In the genomic region with DNA sequence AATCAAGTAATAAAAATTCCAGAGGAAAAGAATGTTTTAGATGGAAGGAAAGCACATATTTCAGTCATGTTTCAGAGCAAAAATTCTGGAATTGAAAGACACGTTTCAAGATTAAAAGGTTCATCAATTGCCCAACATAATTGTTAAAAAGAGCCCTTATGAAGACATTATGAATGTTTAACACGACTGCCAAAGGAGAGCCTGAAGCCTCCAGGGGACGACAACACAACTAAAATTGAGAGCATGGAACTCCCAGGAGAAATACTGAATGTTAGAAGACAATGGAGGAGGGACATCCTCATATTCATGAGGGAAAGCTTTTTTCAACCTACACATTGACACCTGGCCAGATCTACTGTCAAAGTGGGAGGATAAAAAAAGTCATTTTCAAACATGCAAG, we compare ENCODE assay signal across 8 cellular contexts. TPM values are rescaled to one million over a fixed set of nuclear protein-coding genes. Genes with fewer than 3 reads are reported as not detected.
DNase-seq lines count a peak whose midpoint lies in the region; ATAC-seq and TF ChIP-seq lines count a peak whose summit lies in the region.

No MANE protein-coding gene starts in this region.

- H2AFZ ChIP-seq in Loucy (ENCODE audit: low read length) (no peak overlapping the region), osteoblast (ENCODE audit: low read length) (no peak overlapping the region), smooth muscle cell (ENCODE audit: low read depth) (no peak overlapping the region)

- H4K20me1 ChIP-seq in Loucy (ENCODE audit: insufficient read depth, low read length, poor library complexity, severe bottlenecking) (no peaks in the 10 kb centered on the region), osteoblast (ENCODE audit: insufficient read depth, low read length) (no peaks in the 10 kb centered on the region), smooth muscle cell (ENCODE audit: low read depth) (no peaks in the 10 kb centered on the region)

- H3K36me3 ChIP-seq in Loucy (ENCODE audit: insufficient read depth, low read length) (no peaks in the 10 kb centered on the region), osteoblast (ENCODE audit: insufficient read depth, low read length) (no peaks in the 10 kb centered on the region), smooth muscle cell (ENCODE audit: low read depth) (no peaks in the 10 kb centered on the region)

- H3K9me2 ChIP-seq in Loucy (replicated peaks; ENCODE audit: low read depth, low read length): no peaks in the 10 kb centered on the region

- no peaks in the 10 kb centered on the region for H3K79me2 ChIP-seq in Loucy (ENCODE audit: insufficient read depth, low read length)
- no peaks in the 10 kb centered on the region for H3K79me2 ChIP-seq in osteoblast (ENCODE audit: insufficient read depth, low read length)
- H3K79me2 ChIP-seq in smooth muscle cell (ENCODE audit: low read depth): no peaks in the 10 kb centered on the region

- DNase-seq in G401 (ENCODE audit: low spot score) (peak; percentile 35), osteoblast (ENCODE audit: insufficient read length, low spot score, missing footprints) (peak; percentile 51), smooth muscle cell (lab: John Stamatoyannopoulos, UW; ENCODE audit: unreplicated experiment) (no peak)
- DNase-seq in effector CD4-positive, alpha-beta T cell: peak; percentile 10

- TF ChIP-seq CTCF in Loucy (conservative IDR thresholded peaks at IDR 0.05; ENCODE audit: low read length): peak; percentile 70
- peak; percentile 83 for TF ChIP-seq CTCF in VCaP (conservative IDR thresholded peaks at IDR 0.05)
- TF ChIP-seq CTCF in osteoblast (IDR thresholded peaks at IDR 0.05; ENCODE audit: extremely low read depth, low read depth, low read length): peak; percentile 66
- no peak for TF ChIP-seq CTCF in smooth muscle cell (IDR thresholded peaks at IDR 0.05; ENCODE audit: borderline replicate concordance, insufficient read depth, poor library complexity, severe bottlenecking)

- H3K27ac ChIP-seq in VCaP (no peak overlapping the region), osteoblast (ENCODE audit: low read depth, low read length) (no peak overlapping the region), smooth muscle cell (ENCODE audit: low read depth) (no peak overlapping the region)

- no peak overlapping the region for H3K9ac ChIP-seq in Loucy (ENCODE audit: low read depth, low read length, poor library complexity, severe bottlenecking)
- H3K9ac ChIP-seq in smooth muscle cell (ENCODE audit: low read depth): no peak overlapping the region

- no peaks in the 10 kb centered on the region for H3K4me1 ChIP-seq in Loucy (ENCODE audit: insufficient read depth, low read length, poor library complexity, severe bottlenecking)
- H3K4me1 ChIP-seq in osteoblast (ENCODE audit: insufficient read depth, low read length): no peaks in the 10 kb centered on the region
- H3K4me1 ChIP-seq in smooth muscle cell (ENCODE audit: low read depth): no peaks in the 10 kb centered on the region

- H3K9me3 ChIP-seq in Loucy (ENCODE audit: insufficient read depth, low read depth, low read length) (no peaks in the 10 kb centered on the region), osteoblast (ENCODE audit: low read depth, low read length) (no peaks in the 10 kb centered on the region), smooth muscle cell (replicated peaks; ENCODE audit: low read depth) (peaks cover 14% of the 10 kb centered on the region)

- H3K27me3 ChIP-seq in Loucy (ENCODE audit: insufficient read depth, low read length, poor library complexity, severe bottlenecking) (no peaks in the 10 kb centered on the region), osteoblast (ENCODE audit: insufficient read depth, low read length) (no peaks in the 10 kb centered on the region), smooth muscle cell (ENCODE audit: low read depth) (no peaks in the 10 kb centered on the region)

- ATAC-seq in HG03280 (IDR thresholded peaks at IDR 0.05; ENCODE audit: unreplicated experiment): no peak
- no peak for ATAC-seq in HG03565 (IDR thresholded peaks at IDR 0.05; ENCODE audit: unreplicated experiment)

- in situ Hi-C loops in G401 (cut with HindIII; ENCODE audit: low sequenced_read_pairs): no loop called here

- no peaks in the 10 kb centered on the region for H3F3A ChIP-seq in Loucy (ENCODE audit: low read depth)
- no peaks in the 10 kb centered on the region for H3F3A ChIP-seq in smooth muscle cell (ENCODE audit: low read depth)

- WGBS in smooth muscle cell (ENCODE audit: low lambda C conversion rate): 13% methylated on average over 3 of the region's 3 CpGs

- H3K4me2 ChIP-seq in Loucy (ENCODE audit: low read depth, low read length, poor library complexity, severe bottlenecking): no peak overlapping the region
- H3K4me2 ChIP-seq in osteoblast (ENCODE audit: insufficient read depth, low read length): no peak overlapping the region
- no peak overlapping the region for H3K4me2 ChIP-seq in smooth muscle cell

- no peak overlapping the region for H3K4me3 ChIP-seq in Loucy (ENCODE audit: low read length, poor library complexity, severe bottlenecking)
- H3K4me3 ChIP-seq in osteoblast (ENCODE audit: insufficient read depth, low read length): no peak overlapping the region
- H3K4me3 ChIP-seq in smooth muscle cell: no peak overlapping the region

RNA-seq across cellular contexts. Expression of gene OR2T11, which starts 16.0 kb away (rescaled TPM):
- not detected in 2 replicates for total RNA-seq in G401 (2014; rRNA removed; shearing (Covaris generic))
- total RNA-seq in osteoblast (not detected in 2 replicates), smooth muscle cell (not detected in 2 replicates)
- polyA plus RNA-seq in smooth muscle cell: not detected in 2 replicates

RNA-seq across cellular contexts. Expression of gene OR2T10, which starts 21.4 kb away (rescaled TPM):
- total RNA-seq in G401 (2014; rRNA removed; shearing (Covaris generic)): not detected in 2 replicates
- total RNA-seq in osteoblast: not detected in 2 replicates
- not detected in 2 replicates for total RNA-seq in smooth muscle cell
- polyA plus RNA-seq in smooth muscle cell: not detected in 2 replicates

RNA-seq across cellular contexts. Expression of gene OR2T35, which starts 26.2 kb away (rescaled TPM):
- total RNA-seq in G401 (2014; rRNA removed; shearing (Covaris generic)): not detected in 2 replicates
- not detected in 2 replicates for total RNA-seq in osteoblast
- not detected in 2 replicates for total RNA-seq in smooth muscle cell
- polyA plus RNA-seq in smooth muscle cell: not detected in 2 replicates

RNA-seq across cellular contexts. Expression of gene OR2T27, which starts 36.5 kb away (rescaled TPM):
- not detected in 2 replicates for total RNA-seq in G401 (2014; rRNA removed; shearing (Covaris generic))
- not detected in 2 replicates for total RNA-seq in osteoblast
- total RNA-seq in smooth muscle cell: not detected in 2 replicates
- not detected in 2 replicates for polyA plus RNA-seq in smooth muscle cell

RNA-seq across cellular contexts. Expression of gene OR2T34, which starts 44.3 kb away (rescaled TPM):
- total RNA-seq in G401 (2014; rRNA removed; shearing (Covaris generic)): not detected in 2 replicates
- total RNA-seq in osteoblast: not detected in 2 replicates
- not detected in 2 replicates for total RNA-seq in smooth muscle cell
- not detected in 2 replicates for polyA plus RNA-seq in smooth muscle cell
